In genomic region chr12:128259556-128260070, GRCh38 we compare ENCODE assay signal across 8 cellular contexts. TPM values are rescaled to one million over a fixed set of nuclear protein-coding genes. Genes with fewer than 3 reads are reported as not detected.
DNase-seq lines count a peak whose midpoint lies in the region; ATAC-seq and TF ChIP-seq lines count a peak whose summit lies in the region.

No MANE protein-coding gene starts in this region.

- H3K9me3 ChIP-seq in HCT116 (ENCODE audit: control insufficient read depth in 1 of 2, insufficient read depth in 1 of 2, low read depth in 1 of 2, low read length in 2 of 2) (peaks cover 10 to 37% of the 10 kb centered on the region in 2 experiments; a peak in 2 of 4 replicates), Peyer's patch (no peaks in the 10 kb centered on the region)

- POLR2A ChIA-PET in HCT116 (lab: Charles Lee), result no interaction called here

- H3K79me2 ChIP-seq in HCT116 (ENCODE audit: insufficient read depth, low read length), result no peaks in the 10 kb centered on the region

- H2AFZ ChIP-seq in HCT116 (ENCODE audit: low read depth, low read length, poor library complexity, severe bottlenecking), result no peak overlapping the region

- no peak overlapping the region for H3K27ac ChIP-seq in C4-2B
- H3K27ac ChIP-seq in HCT116 (ENCODE audit: low read depth, low read length), result no peak overlapping the region
- H3K27ac ChIP-seq in Peyer's patch, result no peak overlapping the region

- RAD21 ChIA-PET in HCT116 (lab: Charles Lee; ENCODE audit: low non-redundant PET in 1 of 2, low total read pairs in 2 of 2, uncharacterized antibody in 2 of 2, unreplicated experiment in 2 of 2), result no interaction called here

- no peaks in the 10 kb centered on the region for H4K20me1 ChIP-seq in HCT116 (ENCODE audit: insufficient read depth)

- H3K27me3 ChIP-seq in HCT116 (ENCODE audit: insufficient read depth, low read length) (no peaks in the 10 kb centered on the region), Peyer's patch (no peaks in the 10 kb centered on the region)

- TF ChIP-seq CTCF in C4-2B (conservative IDR thresholded peaks at IDR 0.05) (peak; percentile 73), HCT116 (IDR thresholded peaks at IDR 0.05 in 2 of 3, conservative IDR thresholded peaks at IDR 0.05 in 1 of 3; ENCODE audit: borderline replicate concordance in 1 of 3, insufficient read depth in 1 of 3, low read depth in 2 of 3, low read length in 2 of 3) (peak in 2 of 3 experiments; percentile 31 to 53; a peak in 3 of 6 replicates), Peyer's patch (IDR thresholded peaks at IDR 0.05) (peak in 4 of 6 experiments; percentile 47 to 56 (median 50))

- H3K9ac ChIP-seq in HCT116 (ENCODE audit: low read length), result no peak overlapping the region

- H3K9me2 ChIP-seq in HCT116 (ENCODE audit: insufficient read depth), result no peaks in the 10 kb centered on the region

- intact Hi-C loops in HCT116 (cut with micrococcal nuclease), result no loop called here
- intact Hi-C loops in sciatic nerve (cut with DNase I), result loop anchor here (10.0 kb wide), 1 partner anchor 135 kb away; no protein-coding TSS in a partner anchor

- DNase-seq in HCT116 (ENCODE audit: low read depth, low spot score) (no peak), Peyer's patch (no peak), globus pallidus (ENCODE audit: low spot score) (peak; percentile 75), sciatic nerve (ENCODE audit: low spot score) (peak; percentile 65)
- no peak for DNase-seq in activated CD8-positive, alpha-beta memory T cell treated with anti-CD3 and anti-CD28 coated beads, Interleukin-2, amount 50 U/mL, for 4 hours
- no peak for DNase-seq in activated CD4-positive, CD25-positive, alpha-beta regulatory T cell treated with anti-CD3 and anti-CD28 coated beads, Interleukin-2, amount 50 U/mL, for 72 hours

- no peaks in the 10 kb centered on the region for H3K4me1 ChIP-seq in HCT116 (ENCODE audit: control insufficient read depth in 1 of 2, insufficient read depth in 2 of 2, low read length in 2 of 2)
- no peaks in the 10 kb centered on the region for H3K4me1 ChIP-seq in Peyer's patch

- H3K4me3 ChIP-seq in HCT116 (replicated peaks in 1 of 2; ENCODE audit: low read depth in 1 of 2, low read length in 2 of 2) (no peak overlapping the region), Peyer's patch (no peak overlapping the region)

- no peak overlapping the region for H3K4me2 ChIP-seq in HCT116 (ENCODE audit: low read length)

- CTCF ChIA-PET in HCT116 (lab: Charles Lee), result no interaction called here

- TF ChIP-seq POLR2A in HCT116 (IDR thresholded peaks at IDR 0.05; ENCODE audit: borderline replicate concordance, extremely low read depth, insufficient read depth, insufficient read length) (no peak), Peyer's patch (IDR thresholded peaks at IDR 0.05) (no peak)

- H3K36me3 ChIP-seq in HCT116 (ENCODE audit: control insufficient read depth in 1 of 2, insufficient read depth in 2 of 2, low read length in 2 of 2) (no peaks in the 10 kb centered on the region), Peyer's patch (no peaks in the 10 kb centered on the region)

- no peak for ATAC-seq in HCT116
- ATAC-seq in sciatic nerve, result peak; percentile 60
- ATAC-seq in HG02840 (IDR thresholded peaks at IDR 0.05; ENCODE audit: low FRiP score, unreplicated experiment), result no peak

- peak; percentile 16; the same call in 1 of the 2 replicates for TF ChIP-seq RAD21 in HCT116 (IDR thresholded peaks at IDR 0.05; ENCODE audit: low read depth)

- BruUV-seq in HCT116 (replicated peaks; lab: Mats Ljungman, UMichigan), result no TSS peak

TF ChIP-seq in HCT116, 20 proteins besides CTCF, POLR2A, EP300 and RAD21:
- TF ChIP-seq SP1 (IDR thresholded peaks at IDR 0.05; ENCODE audit: low read depth), result no peak
- TF ChIP-seq ZBTB33 (IDR thresholded peaks at IDR 0.05; ENCODE audit: extremely low read depth, insufficient replicate concordance, low read length), result no peak
- no peak for TF ChIP-seq ELF1 (IDR thresholded peaks at IDR 0.05; ENCODE audit: borderline replicate concordance, low read depth)
- TF ChIP-seq CEBPB (IDR thresholded peaks at IDR 0.05; ENCODE audit: low read depth), result no peak
- TF ChIP-seq EZH2phosphoT487 (IDR thresholded peaks at IDR 0.05; ENCODE audit: borderline replicate concordance), result no peak
- no peak for TF ChIP-seq ZFX (IDR thresholded peaks at IDR 0.05)
- no peak for TF ChIP-seq ZNF274 (IDR thresholded peaks at IDR 0.05; ENCODE audit: low read depth, low read length)
- TF ChIP-seq YY1 (IDR thresholded peaks at IDR 0.05; ENCODE audit: extremely low read depth, insufficient replicate concordance, low read depth, low read length), result no peak

RNA-seq across cellular contexts. Expression of gene TMEM132C, which starts 7.4 kb away (rescaled TPM):
- total RNA-seq in HCT116 (2021; ENCODE audit: unreplicated experiment) (not detected), Peyer's patch (1 to 10 TPM in 3 of 4 donors, under 1 TPM in 1; 0.88 to 5.0 (median 2.0) TPM), sciatic nerve (13.5 TPM)
- not detected in 2 replicates for polyA plus RNA-seq in HCT116 (2012)

Comparison
In these comparisons a context has a peak if more than half of its experiments do, and no peak if none do; other contexts are left out.
1. DNase-seq: peak in globus pallidus (single experiment) and sciatic nerve (single experiment); none in HCT116 (single experiment), Peyer's patch (0 of 3), activated CD8-positive, alpha-beta memory T cell treated with anti-CD3 and anti-CD28 coated beads, Interleukin-2, amount 50 U/mL, for 4 hours (single experiment) and activated CD4-positive, CD25-positive, alpha-beta regulatory T cell treated with anti-CD3 and anti-CD28 coated beads, Interleukin-2, amount 50 U/mL, for 72 hours (single experiment).
2. Peak in every context shown above with its lines, with median percentiles within 50 percentile points of each other: CTCF ChIP-seq.